ENCODE assay signal across 32 cellular contexts in genomic region chr18:7090771-7091170, GRCh38. TPM values are rescaled to one million over a fixed set of nuclear protein-coding genes. Genes with fewer than 3 reads are reported as not detected.
DNase-seq lines count a peak whose midpoint lies in the region; ATAC-seq and TF ChIP-seq lines count a peak whose summit lies in the region.
"Had no signal": no experiment of that assay in that cellular context is flagged by ENCODE, and none has a peak within 500 bp of the region (broad histone marks: within the 10 kb centered on the region; RNA-seq: fewer than 3 reads in every experiment).

No MANE protein-coding gene starts in this region.

- no peaks in the 10 kb centered on the region for H3K9me3 ChIP-seq in neural progenitor cell (ENCODE audit: low read depth)
- H3K9me3 ChIP-seq: mucosa of descending colon had no signal

- H3K27me3 ChIP-seq in neural progenitor cell: no peaks in the 10 kb centered on the region
- H3K27me3 ChIP-seq: brain microvascular endothelial cell had no signal

- H3K36me3 Mint-ChIP-seq in neural progenitor cell: peaks cover 39% of the 10 kb centered on the region
- H3K36me3 Mint-ChIP-seq: activated CD8-positive, alpha-beta memory T cell treated with anti-CD3 and anti-CD28 coated beads, Interleukin-2, amount 10 ng/mL, durations not matched to agents 7 days and 5 days; CD4-positive, alpha-beta memory T cell; natural killer cell; stimulated activated memory B cell treated with anti-CD40 and anti-IgM and Interleukin-4, amounts not matched to agents 10 μg/mL and 1 μg/mL and 100 μg/mL, for 72 hours had no signal

- H3K36me3 ChIP-seq in neural progenitor cell: no peaks in the 10 kb centered on the region
- H3K36me3 ChIP-seq: brain microvascular endothelial cell had no signal

- H3K9me3 Mint-ChIP-seq in neural progenitor cell: peaks cover 23% of the 10 kb centered on the region

- no peak overlapping the region for H2AFZ ChIP-seq in neural progenitor cell (replicated peaks)

- peaks cover 4% of the 10 kb centered on the region for H3K27me3 Mint-ChIP-seq in neural progenitor cell (ENCODE audit: insufficient read depth, low read depth)
- H3K27me3 Mint-ChIP-seq: activated CD8-positive, alpha-beta memory T cell treated with anti-CD3 and anti-CD28 coated beads, Interleukin-2, amount 10 ng/mL, durations not matched to agents 7 days and 5 days; B cell; CD4-positive, alpha-beta memory T cell; stimulated activated memory B cell treated with anti-CD40 and anti-IgM and Interleukin-4, amounts not matched to agents 10 μg/mL and 1 μg/mL and 100 μg/mL, for 72 hours had no signal

- peak overlapping the region; percentile 65 for H3K4me2 ChIP-seq in neural progenitor cell

- no peak overlapping the region for H3K4me3 ChIP-seq in neural progenitor cell
- H3K4me3 ChIP-seq: GM12878, lung, mucosa of descending colon, SK-N-MC had no signal

- H3K27ac ChIP-seq in neural progenitor cell: no peak overlapping the region
- H3K27ac ChIP-seq: brain microvascular endothelial cell, epithelial cell of prostate, HL-60, SK-N-MC had no signal

- H4K20me1 ChIP-seq in neural progenitor cell (ENCODE audit: low read depth): peaks cover 82% of the 10 kb centered on the region

- H3K79me2 ChIP-seq in neural progenitor cell (ENCODE audit: low read depth): peaks cover 92% of the 10 kb centered on the region

- TF ChIP-seq CTCF in neural progenitor cell (IDR thresholded peaks at IDR 0.05): no peak

- no peak overlapping the region for H3K9ac ChIP-seq in neural progenitor cell

- H3K27ac Mint-ChIP-seq in neural progenitor cell: peak overlapping the region; percentile 90
- H3K27ac Mint-ChIP-seq: activated CD8-positive, alpha-beta memory T cell treated with anti-CD3 and anti-CD28 coated beads, Interleukin-2, amount 10 ng/mL, durations not matched to agents 7 days and 5 days; B cell; CD4-positive, alpha-beta memory T cell; natural killer cell; stimulated activated memory B cell treated with anti-CD40 and anti-IgM and Interleukin-4, amounts not matched to agents 10 μg/mL and 1 μg/mL and 100 μg/mL, for 72 hours; T-helper 17 cell had no signal

- ATAC-seq in GM19467 (IDR thresholded peaks at IDR 0.05; ENCODE audit: unreplicated experiment): no peak
- ATAC-seq: activated CD4-positive, CD25-positive, alpha-beta regulatory T cell treated with anti-CD3 and anti-CD28 coated beads, Interleukin-2, amount 50 U/mL, for 24 hours; activated CD8-positive, alpha-beta memory T cell treated with anti-CD3 and anti-CD28 coated beads, Interleukin-2, amount 10 ng/mL, durations not matched to agents 7 days and 5 days; GM12878; mucosa of descending colon; natural killer cell; PC-3; stimulated activated memory B cell treated with anti-CD40 and anti-IgM and Interleukin-4, amounts not matched to agents 10 μg/mL and 1 μg/mL and 100 μg/mL, for 72 hours; T-helper 17 cell had no signal

- peak overlapping the region; percentile 56 for H3K4me3 Mint-ChIP-seq in neural progenitor cell
- H3K4me3 Mint-ChIP-seq: activated CD8-positive, alpha-beta memory T cell treated with anti-CD3 and anti-CD28 coated beads, Interleukin-2, amount 10 ng/mL, durations not matched to agents 7 days and 5 days; B cell; CD4-positive, alpha-beta memory T cell; natural killer cell; stimulated activated memory B cell treated with anti-CD40 and anti-IgM and Interleukin-4, amounts not matched to agents 10 μg/mL and 1 μg/mL and 100 μg/mL, for 72 hours; T-helper 17 cell had no signal

- peak; percentile 83 for DNase-seq in COLO829 (ENCODE audit: low spot score)
- peak; percentile 87 for DNase-seq in amniotic epithelial cell (ENCODE audit: low read depth)
- DNase-seq in fibroblast of peridontal ligament (ENCODE audit: extremely low read depth): peak; percentile 7
- DNase-seq in neural progenitor cell (ENCODE audit: low spot score): no peak
- DNase-seq in ureter (ENCODE audit: low spot score): no peak
- DNase-seq in GDM1 (lab: John Stamatoyannopoulos, UW): no peak
- no peak for DNase-seq in NCI-H1436 treated with DMSO at 0.1 percent for 48 hours (lab: John Stamatoyannopoulos, UW)
- DNase-seq: activated CD4-positive, alpha-beta T cell treated with anti-CD3 and anti-CD28 coated beads, Interleukin-2, amount 50 U/mL, for 4 hours; activated CD8-positive, alpha-beta memory T cell treated with anti-CD3 and anti-CD28 coated beads, Interleukin-2, amount 10 ng/mL, durations not matched to agents 7 days and 5 days; activated gamma-delta T cell treated with Interleukin-2 at 50 U/mL for 16 hours; activated T-cell treated with anti-CD3 and anti-CD28 coated beads, Interleukin-2, amount 50 U/mL, for 48 hours; brain microvascular endothelial cell; CD4-positive, alpha-beta memory T cell; effector CD4-positive, alpha-beta T cell; mucosa of descending colon; natural killer cell; NCI-H1417; NCI-H226; NCI-H526 treated with DMSO at 0.1 percent for 48 hours; PC-3; substantia nigra; T-helper 17 cell had no signal

- H3K4me1 ChIP-seq in neural progenitor cell: peaks cover 35% of the 10 kb centered on the region

- peaks cover 60% of the 10 kb centered on the region for H3K4me1 Mint-ChIP-seq in neural progenitor cell
- H3K4me1 Mint-ChIP-seq: activated CD8-positive, alpha-beta memory T cell treated with anti-CD3 and anti-CD28 coated beads, Interleukin-2, amount 10 ng/mL, durations not matched to agents 7 days and 5 days; B cell; CD4-positive, alpha-beta memory T cell; natural killer cell; stimulated activated memory B cell treated with anti-CD40 and anti-IgM and Interleukin-4, amounts not matched to agents 10 μg/mL and 1 μg/mL and 100 μg/mL, for 72 hours; T-helper 17 cell had no signal

- peaks cover 15% of the 10 kb centered on the region for H3F3A ChIP-seq in neural progenitor cell (ENCODE audit: low read depth)

RNA-seq across cellular contexts. Expression of gene LAMA1, which starts 26.8 kb away (rescaled TPM):
- total RNA-seq in neural progenitor cell (ENCODE audit: low replicate concordance): 80.3 and 95.4 TPM in 2 replicates
- 2.7 TPM for total RNA-seq in ureter
- total RNA-seq: A673; activated CD8-positive, alpha-beta memory T cell treated with anti-CD3 and anti-CD28 coated beads, Interleukin-2, amount 10 ng/mL, durations not matched to agents 7 days and 5 days; B cell; CD4-positive, alpha-beta memory T cell; natural killer cell; PC-3; T-helper 17 cell had no signal

Comparison
In these comparisons a context has a peak if more than half of its experiments do, and no peak if none do; other contexts are left out.
1. DNase-seq: peak in COLO829 (single experiment), amniotic epithelial cell (single experiment) and fibroblast of peridontal ligament (single experiment); none in neural progenitor cell (single experiment), ureter (single experiment), GDM1 (single experiment) and NCI-H1436 treated with DMSO at 0.1 percent for 48 hours (single experiment).
2. RNA of gene LAMA1, which starts 26.8 kb away (total RNA-seq): 80.3 to 95.4 TPM in neural progenitor cell; 2.7 TPM in ureter (single experiment); every median in the first group is over 10 times any median in the second.